ENCODE assay signal across 9 cellular contexts in the genomic region with DNA sequence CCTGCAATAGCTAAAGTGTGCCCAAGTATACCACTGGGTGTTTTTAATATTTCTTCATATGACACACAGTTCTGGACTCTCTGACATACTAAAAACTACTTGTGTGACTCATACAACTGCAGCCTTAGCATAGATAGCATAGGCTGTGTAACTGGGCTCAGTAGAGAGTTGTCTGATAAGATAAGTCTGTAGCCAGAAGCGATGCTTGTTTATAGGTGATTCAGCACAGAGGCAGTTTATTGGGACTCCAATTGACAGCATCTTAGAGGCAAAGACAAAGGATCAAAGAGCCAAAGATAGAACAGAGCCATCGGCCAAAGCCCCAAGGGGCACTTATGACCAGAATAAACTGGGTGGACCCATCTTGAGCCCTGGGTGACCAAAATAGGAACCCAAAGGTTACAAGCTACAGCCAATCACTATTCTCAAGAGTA. TPM values are rescaled to one million over a fixed set of nuclear protein-coding genes. Genes with fewer than 3 reads are reported as not detected.
DNase-seq lines count a peak whose midpoint lies in the region; ATAC-seq and TF ChIP-seq lines count a peak whose summit lies in the region.
"Had no signal": no experiment of that assay in that cellular context is flagged by ENCODE, and none has a peak within 500 bp of the region (broad histone marks: within the 10 kb centered on the region; RNA-seq: fewer than 3 reads in every experiment).

No MANE protein-coding gene starts in this region.

- H3K9me3 ChIP-seq in breast epithelium (no peaks in the 10 kb centered on the region), cardiac muscle cell (ENCODE audit: low read depth) (no peaks in the 10 kb centered on the region)

- no peaks in the 10 kb centered on the region for H3K27me3 Mint-ChIP-seq in MCF 10A (ENCODE audit: insufficient read depth, unreplicated experiment)
- H3K27me3 Mint-ChIP-seq in activated CD8-positive, alpha-beta T cell treated with anti-CD3 and anti-CD28 coated beads, Interleukin-2, amount 10 ng/mL, durations not matched to agents 7 days and 5 days (ENCODE audit: low read depth), result no peaks in the 10 kb centered on the region

- H3K27ac ChIP-seq in breast epithelium (no peak overlapping the region), cardiac muscle cell (peak overlapping the region; percentile 32)

- ATAC-seq in activated CD8-positive, alpha-beta T cell treated with anti-CD3 and anti-CD28 coated beads, Interleukin-2, amount 10 ng/mL, durations not matched to agents 7 days and 5 days, result peak; percentile 25
- no peak for ATAC-seq in HG02852 (IDR thresholded peaks at IDR 0.05; ENCODE audit: unreplicated experiment)

- no peak for TF ChIP-seq POLR2A in breast epithelium (IDR thresholded peaks at IDR 0.05)

- DNase-seq in MCF 10A (ENCODE audit: unreplicated experiment) (peak; percentile 51), breast epithelium (ENCODE audit: low spot score in 2 of 2) (no peak), cardiac muscle cell (ENCODE audit: low read depth in 1 of 2, low spot score in 1 of 2) (peak in 1 of 2 donors; percentile 83), stromal cell of bone marrow (ENCODE audit: low read depth) (peak; percentile 57), NCI-H1092 treated with DMSO at 0.1 percent for 48 hours (lab: John Stamatoyannopoulos, UW) (no peak), NCI-H2029 (lab: John Stamatoyannopoulos, UW) (no peak)
- no peak for DNase-seq in activated CD8-positive, alpha-beta T cell treated with anti-CD3 and anti-CD28 coated beads, Interleukin-2, amount 10 ng/mL, durations not matched to agents 7 days and 5 days
- DNase-seq: central memory CD4-positive, alpha-beta T cell had no signal

- CTCF ChIA-PET in MCF 10A (lab: Yijun Ruan, JAX), result no interaction called here
- CTCF ChIA-PET in activated CD8-positive, alpha-beta T cell treated with anti-CD3 and anti-CD28 coated beads, Interleukin-2, amount 10 ng/mL, durations not matched to agents 7 days and 5 days (lab: Charles Lee), result interaction anchor here (0.9 to 1.5 kb wide), 4 partner anchors 14 to 124 kb away, joined by 3 to 5 read pairs (median 4); no protein-coding TSS in a partner anchor

- POLR2A ChIA-PET in MCF 10A (lab: Yijun Ruan, JAX), result interaction anchor here (1.2 to 3.0 kb wide), 4 partner anchors 13 to 31 kb away, joined by 3 to 11 read pairs (median 3); no protein-coding TSS in a partner anchor
- POLR2A ChIA-PET in activated CD8-positive, alpha-beta T cell treated with anti-CD3 and anti-CD28 coated beads, Interleukin-2, amount 10 ng/mL, durations not matched to agents 7 days and 5 days (lab: Charles Lee), result interaction anchor here (0.9 to 1.1 kb wide), 2 partner anchors 27 to 45 kb away, joined by 3 to 4 read pairs; no protein-coding TSS in a partner anchor

- BruUV-seq in MCF 10A (replicated peaks; lab: Mats Ljungman, UMichigan), result no TSS peak

- no peak overlapping the region for H3K27ac Mint-ChIP-seq in MCF 10A (ENCODE audit: low read depth, unreplicated experiment)
- H3K27ac Mint-ChIP-seq in activated CD8-positive, alpha-beta T cell treated with anti-CD3 and anti-CD28 coated beads, Interleukin-2, amount 10 ng/mL, durations not matched to agents 7 days and 5 days, result no peak overlapping the region

- no peak overlapping the region for H3K4me3 Mint-ChIP-seq in MCF 10A (ENCODE audit: unreplicated experiment)
- H3K4me3 Mint-ChIP-seq in activated CD8-positive, alpha-beta T cell treated with anti-CD3 and anti-CD28 coated beads, Interleukin-2, amount 10 ng/mL, durations not matched to agents 7 days and 5 days, result no peak overlapping the region

- no peak for TF ChIP-seq CTCF in MCF 10A (IDR thresholded peaks at IDR 0.05; ENCODE audit: unreplicated experiment)
- no peak for TF ChIP-seq CTCF in breast epithelium (IDR thresholded peaks at IDR 0.05)
- TF ChIP-seq CTCF in cardiac muscle cell (IDR thresholded peaks at IDR 0.05; ENCODE audit: low read depth, low read length), result no peak

- peaks cover 6% of the 10 kb centered on the region for H3K9me3 Mint-ChIP-seq in MCF 10A (ENCODE audit: unreplicated experiment)
- H3K9me3 Mint-ChIP-seq in activated CD8-positive, alpha-beta T cell treated with anti-CD3 and anti-CD28 coated beads, Interleukin-2, amount 10 ng/mL, durations not matched to agents 7 days and 5 days (ENCODE audit: insufficient read depth), result no peaks in the 10 kb centered on the region

- peaks cover 12% of the 10 kb centered on the region for H3K4me1 Mint-ChIP-seq in MCF 10A (ENCODE audit: insufficient read depth, unreplicated experiment)
- H3K4me1 Mint-ChIP-seq in activated CD8-positive, alpha-beta T cell treated with anti-CD3 and anti-CD28 coated beads, Interleukin-2, amount 10 ng/mL, durations not matched to agents 7 days and 5 days (ENCODE audit: low read depth), result peaks cover 87% of the 10 kb centered on the region

- no peaks in the 10 kb centered on the region for H3K36me3 ChIP-seq in breast epithelium
- no peaks in the 10 kb centered on the region for H3K36me3 ChIP-seq in cardiac muscle cell

- peaks cover 10% of the 10 kb centered on the region for H3K36me3 Mint-ChIP-seq in MCF 10A (ENCODE audit: insufficient read depth, unreplicated experiment)
- peaks cover 48% of the 10 kb centered on the region for H3K36me3 Mint-ChIP-seq in activated CD8-positive, alpha-beta T cell treated with anti-CD3 and anti-CD28 coated beads, Interleukin-2, amount 10 ng/mL, durations not matched to agents 7 days and 5 days (ENCODE audit: low read depth)

- intact Hi-C loops in MCF 10A (cut with micrococcal nuclease), result no loop called here
- intact Hi-C loops in breast epithelium (cut with DNase I; ENCODE audit: low total_unique reads), result no loop called here

- H3K4me3 ChIP-seq in breast epithelium (no peak overlapping the region), cardiac muscle cell (no peak overlapping the region)

- H3K4me1 ChIP-seq in breast epithelium (no peaks in the 10 kb centered on the region), cardiac muscle cell (ENCODE audit: low read depth) (peaks cover 45% of the 10 kb centered on the region)

- H3K27me3 ChIP-seq in breast epithelium (no peaks in the 10 kb centered on the region), cardiac muscle cell (no peaks in the 10 kb centered on the region)

RNA-seq across cellular contexts. Expression of gene AAK1, which starts 42.3 kb away (rescaled TPM):
- total RNA-seq in MCF 10A (2022) (75.8 and 108 TPM in 2 replicates), breast epithelium (10 to 100 TPM; 37.9 to 54.0 (median 44.9) TPM), cardiac muscle cell (47.4 and 50.0 TPM in 2 replicates)
- 100 to 1,000 TPM; 105 to 107 TPM for total RNA-seq in activated CD8-positive, alpha-beta T cell treated with anti-CD3 and anti-CD28 coated beads, Interleukin-2, amount 10 ng/mL, durations not matched to agents 7 days and 5 days
- polyA plus RNA-seq in cardiac muscle cell, result 50.3 and 57.2 TPM in 2 replicates

Comparison
In these comparisons a context has a peak if more than half of its experiments do, and no peak if none do; other contexts are left out.
1. DNase-seq: peak in MCF 10A (single experiment) and stromal cell of bone marrow (single experiment); none in breast epithelium (0 of 2), activated CD8-positive, alpha-beta T cell treated with anti-CD3 and anti-CD28 coated beads, Interleukin-2, amount 10 ng/mL, durations not matched to agents 7 days and 5 days (single experiment), NCI-H1092 treated with DMSO at 0.1 percent for 48 hours (single experiment) and NCI-H2029 (single experiment).